ENCODE assay signal across 2 cellular contexts in the genomic region with DNA sequence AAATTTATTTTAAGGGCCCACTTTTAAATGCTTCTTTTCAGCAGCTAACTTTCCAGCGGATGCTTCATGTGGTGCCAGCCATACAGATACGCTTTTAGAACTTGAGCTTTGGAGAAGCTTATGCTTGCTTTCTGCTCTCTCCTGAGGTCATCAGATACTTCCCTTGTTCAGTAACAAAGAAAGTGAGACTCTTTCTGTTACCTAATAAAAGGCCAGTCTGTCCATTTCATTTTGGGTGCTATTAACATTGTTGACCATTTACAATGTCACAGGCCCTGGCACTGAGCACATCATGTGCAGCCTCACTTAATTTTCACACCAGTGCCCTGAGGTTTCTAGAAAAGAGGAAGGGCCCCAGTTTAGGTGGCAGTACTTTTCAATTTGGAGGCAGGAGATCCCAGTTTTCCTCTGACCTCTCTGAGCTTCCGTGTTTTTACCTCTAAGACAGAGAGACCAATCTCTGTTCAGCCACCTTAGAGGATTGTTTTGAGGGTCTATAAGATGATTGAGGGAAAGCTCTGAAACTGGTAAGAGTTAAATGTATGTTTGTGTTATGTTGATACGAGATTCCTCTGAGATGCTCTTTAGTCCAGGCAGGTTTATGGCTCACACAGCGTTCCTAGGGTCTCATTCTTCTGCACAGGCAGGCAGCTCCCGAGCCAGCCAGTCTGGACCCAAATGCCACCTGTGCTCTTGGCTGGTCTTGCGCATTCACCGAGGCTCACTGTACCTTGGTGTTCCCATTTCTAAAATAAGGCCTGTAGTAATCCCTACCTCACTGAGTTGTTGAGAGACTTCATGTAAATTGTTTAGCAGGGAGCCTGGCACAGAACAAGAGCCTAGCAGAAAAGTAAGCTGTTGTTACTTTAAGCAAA.
TF ChIP-seq lines count a peak whose summit lies in the region.

No MANE protein-coding gene starts in this region.

TF ChIP-seq in GM23338, 12 proteins besides CTCF, POLR2A, EP300 and RAD21 (continues in another document):
- no peak for TF ChIP-seq STAT1 (IDR thresholded peaks at IDR 0.05; ENCODE audit: unreplicated experiment)
- TF ChIP-seq, protein P1, sequence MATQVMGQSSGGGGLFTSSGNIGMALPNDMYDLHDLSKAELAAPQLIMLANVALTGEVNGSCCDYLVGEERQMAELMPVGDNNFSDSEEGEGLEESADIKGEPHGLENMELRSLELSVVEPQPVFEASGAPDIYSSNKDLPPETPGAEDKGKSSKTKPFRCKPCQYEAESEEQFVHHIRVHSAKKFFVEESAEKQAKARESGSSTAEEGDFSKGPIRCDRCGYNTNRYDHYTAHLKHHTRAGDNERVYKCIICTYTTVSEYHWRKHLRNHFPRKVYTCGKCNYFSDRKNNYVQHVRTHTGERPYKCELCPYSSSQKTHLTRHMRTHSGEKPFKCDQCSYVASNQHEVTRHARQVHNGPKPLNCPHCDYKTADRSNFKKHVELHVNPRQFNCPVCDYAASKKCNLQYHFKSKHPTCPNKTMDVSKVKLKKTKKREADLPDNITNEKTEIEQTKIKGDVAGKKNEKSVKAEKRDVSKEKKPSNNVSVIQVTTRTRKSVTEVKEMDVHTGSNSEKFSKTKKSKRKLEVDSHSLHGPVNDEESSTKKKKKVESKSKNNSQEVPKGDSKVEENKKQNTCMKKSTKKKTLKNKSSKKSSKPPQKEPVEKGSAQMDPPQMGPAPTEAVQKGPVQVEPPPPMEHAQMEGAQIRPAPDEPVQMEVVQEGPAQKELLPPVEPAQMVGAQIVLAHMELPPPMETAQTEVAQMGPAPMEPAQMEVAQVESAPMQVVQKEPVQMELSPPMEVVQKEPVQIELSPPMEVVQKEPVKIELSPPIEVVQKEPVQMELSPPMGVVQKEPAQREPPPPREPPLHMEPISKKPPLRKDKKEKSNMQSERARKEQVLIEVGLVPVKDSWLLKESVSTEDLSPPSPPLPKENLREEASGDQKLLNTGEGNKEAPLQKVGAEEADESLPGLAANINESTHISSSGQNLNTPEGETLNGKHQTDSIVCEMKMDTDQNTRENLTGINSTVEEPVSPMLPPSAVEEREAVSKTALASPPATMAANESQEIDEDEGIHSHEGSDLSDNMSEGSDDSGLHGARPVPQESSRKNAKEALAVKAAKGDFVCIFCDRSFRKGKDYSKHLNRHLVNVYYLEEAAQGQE (IDR thresholded peaks at IDR 0.05; ENCODE audit: unreplicated experiment), result no peak
- no peak for TF ChIP-seq ZNF331 (CRISPR knock-in tag; IDR thresholded peaks at IDR 0.05; ENCODE audit: low read depth)
- no peak for TF ChIP-seq EZH2 (IDR thresholded peaks at IDR 0.05; ENCODE audit: low read depth, unreplicated experiment)
- TF ChIP-seq NANOG (IDR thresholded peaks at IDR 0.05; ENCODE audit: borderline replicate concordance), result no peak
- TF ChIP-seq, protein P2, sequence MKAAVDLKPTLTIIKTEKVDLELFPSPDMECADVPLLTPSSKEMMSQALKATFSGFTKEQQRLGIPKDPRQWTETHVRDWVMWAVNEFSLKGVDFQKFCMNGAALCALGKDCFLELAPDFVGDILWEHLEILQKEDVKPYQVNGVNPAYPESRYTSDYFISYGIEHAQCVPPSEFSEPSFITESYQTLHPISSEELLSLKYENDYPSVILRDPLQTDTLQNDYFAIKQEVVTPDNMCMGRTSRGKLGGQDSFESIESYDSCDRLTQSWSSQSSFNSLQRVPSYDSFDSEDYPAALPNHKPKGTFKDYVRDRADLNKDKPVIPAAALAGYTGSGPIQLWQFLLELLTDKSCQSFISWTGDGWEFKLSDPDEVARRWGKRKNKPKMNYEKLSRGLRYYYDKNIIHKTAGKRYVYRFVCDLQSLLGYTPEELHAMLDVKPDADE (IDR thresholded peaks at IDR 0.05), result no peak
- no peak for TF ChIP-seq ZNF114 (CRISPR knock-in tag; IDR thresholded peaks at IDR 0.05)

TF ChIP-seq in GM12878, 131 proteins besides CTCF, POLR2A, EP300 and RAD21:
- TF ChIP-seq POU2F2 (IDR thresholded peaks at IDR 0.05; ENCODE audit: borderline replicate concordance, low read depth, low read length) (no peak), SPI1 (IDR thresholded peaks at IDR 0.05; ENCODE audit: borderline replicate concordance, insufficient read depth, low read depth, low read length) (peak; percentile 57; the same call in 1 of the 2 replicates), KAT2A (conservative IDR thresholded peaks at IDR 0.05; ENCODE audit: control insufficient read depth, low read depth, low read length) (no peak)
